ENCODE assay signal across 1 cellular context in the genomic region with DNA sequence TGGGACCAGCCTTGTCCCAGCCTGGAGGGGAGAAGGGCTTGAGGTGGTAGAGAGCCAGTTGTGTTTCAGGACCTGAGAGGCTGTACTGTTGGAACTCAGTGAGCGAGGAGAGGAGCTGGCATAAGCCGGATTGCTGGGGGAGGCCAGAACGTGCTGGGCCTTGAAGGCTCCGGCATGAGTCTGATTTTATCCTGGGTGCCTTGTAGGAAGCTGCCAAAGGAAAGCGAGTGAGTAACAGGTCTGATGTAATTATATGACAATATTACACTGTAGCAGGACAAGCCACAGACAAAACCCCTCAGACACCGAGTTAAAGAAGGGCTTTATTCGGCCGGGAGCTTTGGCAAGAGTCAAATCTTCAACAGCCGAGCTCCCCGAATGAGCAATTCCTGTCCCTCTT.
TF ChIP-seq lines count a peak whose summit lies in the region.

No MANE protein-coding gene starts in this region.

TF ChIP-seq in GM23338, 12 proteins besides CTCF, POLR2A, EP300 and RAD21 (continued from another document):
- TF ChIP-seq, protein P1, sequence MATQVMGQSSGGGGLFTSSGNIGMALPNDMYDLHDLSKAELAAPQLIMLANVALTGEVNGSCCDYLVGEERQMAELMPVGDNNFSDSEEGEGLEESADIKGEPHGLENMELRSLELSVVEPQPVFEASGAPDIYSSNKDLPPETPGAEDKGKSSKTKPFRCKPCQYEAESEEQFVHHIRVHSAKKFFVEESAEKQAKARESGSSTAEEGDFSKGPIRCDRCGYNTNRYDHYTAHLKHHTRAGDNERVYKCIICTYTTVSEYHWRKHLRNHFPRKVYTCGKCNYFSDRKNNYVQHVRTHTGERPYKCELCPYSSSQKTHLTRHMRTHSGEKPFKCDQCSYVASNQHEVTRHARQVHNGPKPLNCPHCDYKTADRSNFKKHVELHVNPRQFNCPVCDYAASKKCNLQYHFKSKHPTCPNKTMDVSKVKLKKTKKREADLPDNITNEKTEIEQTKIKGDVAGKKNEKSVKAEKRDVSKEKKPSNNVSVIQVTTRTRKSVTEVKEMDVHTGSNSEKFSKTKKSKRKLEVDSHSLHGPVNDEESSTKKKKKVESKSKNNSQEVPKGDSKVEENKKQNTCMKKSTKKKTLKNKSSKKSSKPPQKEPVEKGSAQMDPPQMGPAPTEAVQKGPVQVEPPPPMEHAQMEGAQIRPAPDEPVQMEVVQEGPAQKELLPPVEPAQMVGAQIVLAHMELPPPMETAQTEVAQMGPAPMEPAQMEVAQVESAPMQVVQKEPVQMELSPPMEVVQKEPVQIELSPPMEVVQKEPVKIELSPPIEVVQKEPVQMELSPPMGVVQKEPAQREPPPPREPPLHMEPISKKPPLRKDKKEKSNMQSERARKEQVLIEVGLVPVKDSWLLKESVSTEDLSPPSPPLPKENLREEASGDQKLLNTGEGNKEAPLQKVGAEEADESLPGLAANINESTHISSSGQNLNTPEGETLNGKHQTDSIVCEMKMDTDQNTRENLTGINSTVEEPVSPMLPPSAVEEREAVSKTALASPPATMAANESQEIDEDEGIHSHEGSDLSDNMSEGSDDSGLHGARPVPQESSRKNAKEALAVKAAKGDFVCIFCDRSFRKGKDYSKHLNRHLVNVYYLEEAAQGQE (IDR thresholded peaks at IDR 0.05; ENCODE audit: unreplicated experiment) = no peak
- TF ChIP-seq JUNB (IDR thresholded peaks at IDR 0.05; ENCODE audit: unreplicated experiment) (no peak), ZNF114 (CRISPR knock-in tag; IDR thresholded peaks at IDR 0.05) (no peak), CREB1 (CRISPR knock-in tag; IDR thresholded peaks at IDR 0.05; ENCODE audit: low read depth) (no peak), EZH2 (IDR thresholded peaks at IDR 0.05; ENCODE audit: low read depth, unreplicated experiment) (no peak)
